In genomic region chr15:75367913-75368688, GRCh38 we compare ENCODE assay signal across 1 cellular context.
TF ChIP-seq lines count a peak whose summit lies in the region.

Gene MAN2C1 (minus strand): TSS chr15:75368607. CDS start chr15:75368583, 24 bp downstream.

TF ChIP-seq in GM23338, 12 proteins besides CTCF, POLR2A, EP300 and RAD21:
- no peak for TF ChIP-seq ZNF462 (CRISPR knock-in tag; IDR thresholded peaks at IDR 0.05)
- peak; percentile 27 for TF ChIP-seq REST (IDR thresholded peaks at IDR 0.05; ENCODE audit: unreplicated experiment)
- no peak for TF ChIP-seq ZNF331 (CRISPR knock-in tag; IDR thresholded peaks at IDR 0.05; ENCODE audit: low read depth)
- TF ChIP-seq ETS1 (IDR thresholded peaks at IDR 0.05): peak; percentile 48; the same call in 1 of the 2 replicates
- TF ChIP-seq POLR2AphosphoS5 (IDR thresholded peaks at IDR 0.05; ENCODE audit: low read depth): peak; percentile 88
- peak; percentile 82 for TF ChIP-seq CREB1 (CRISPR knock-in tag; IDR thresholded peaks at IDR 0.05; ENCODE audit: low read depth)
